ENCODE assay signal across 1 cellular context in the genomic region with DNA sequence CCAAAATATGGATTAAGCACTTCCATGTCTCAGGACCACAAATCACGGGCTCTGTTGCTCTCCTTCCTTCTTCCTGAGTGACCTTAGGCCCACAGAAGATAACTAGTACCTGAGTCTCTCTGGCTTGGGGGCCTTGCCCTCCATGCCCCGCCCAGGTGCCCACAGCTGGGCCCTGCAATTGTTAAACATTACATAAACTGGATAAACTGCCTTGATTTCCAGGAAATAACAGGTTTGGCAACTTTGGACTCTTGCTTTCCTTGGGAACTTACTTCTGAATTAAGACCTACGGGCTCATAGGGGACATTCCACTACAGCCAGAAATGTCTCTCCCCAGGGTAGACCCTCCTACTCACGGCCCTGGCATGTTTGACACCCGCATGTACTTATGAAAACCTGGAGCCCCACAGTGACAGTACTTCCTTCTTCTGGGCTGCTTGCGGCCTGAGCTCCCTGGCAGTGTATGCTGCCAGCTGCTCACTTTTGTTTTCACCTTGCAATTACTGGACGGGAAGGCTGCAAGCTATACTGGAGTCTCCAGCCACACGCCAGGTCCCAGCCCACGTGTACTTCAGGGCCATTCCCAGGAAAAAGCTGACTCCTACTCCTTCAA.
TF ChIP-seq lines count a peak whose summit lies in the region.

No MANE protein-coding gene starts in this region.

TF ChIP-seq in H1, 55 proteins besides CTCF, POLR2A, EP300 and RAD21:
- TF ChIP-seq SIRT6 (IDR thresholded peaks at IDR 0.05; ENCODE audit: low read length) (no peak), JUND (IDR thresholded peaks at IDR 0.05; ENCODE audit: low read length) (no peak), POU5F1 (IDR thresholded peaks at IDR 0.05; ENCODE audit: low read depth, low read length) (no peak), KDM4A (IDR thresholded peaks at IDR 0.05; ENCODE audit: low read depth, low read length, severe bottlenecking) (no peak)
- TF ChIP-seq, protein P1, sequence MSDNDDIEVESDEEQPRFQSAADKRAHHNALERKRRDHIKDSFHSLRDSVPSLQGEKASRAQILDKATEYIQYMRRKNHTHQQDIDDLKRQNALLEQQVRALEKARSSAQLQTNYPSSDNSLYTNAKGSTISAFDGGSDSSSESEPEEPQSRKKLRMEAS (IDR thresholded peaks at IDR 0.05), result no peak
- TF ChIP-seq, protein P2, sequence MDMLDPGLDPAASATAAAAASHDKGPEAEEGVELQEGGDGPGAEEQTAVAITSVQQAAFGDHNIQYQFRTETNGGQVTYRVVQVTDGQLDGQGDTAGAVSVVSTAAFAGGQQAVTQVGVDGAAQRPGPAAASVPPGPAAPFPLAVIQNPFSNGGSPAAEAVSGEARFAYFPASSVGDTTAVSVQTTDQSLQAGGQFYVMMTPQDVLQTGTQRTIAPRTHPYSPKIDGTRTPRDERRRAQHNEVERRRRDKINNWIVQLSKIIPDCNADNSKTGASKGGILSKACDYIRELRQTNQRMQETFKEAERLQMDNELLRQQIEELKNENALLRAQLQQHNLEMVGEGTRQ (IDR thresholded peaks at IDR 0.05; ENCODE audit: low read length), result no peak
TF ChIP-seq in H1: peak in this region for 0.
